4 cellular contexts compared by ENCODE assay signal in the genomic region with DNA sequence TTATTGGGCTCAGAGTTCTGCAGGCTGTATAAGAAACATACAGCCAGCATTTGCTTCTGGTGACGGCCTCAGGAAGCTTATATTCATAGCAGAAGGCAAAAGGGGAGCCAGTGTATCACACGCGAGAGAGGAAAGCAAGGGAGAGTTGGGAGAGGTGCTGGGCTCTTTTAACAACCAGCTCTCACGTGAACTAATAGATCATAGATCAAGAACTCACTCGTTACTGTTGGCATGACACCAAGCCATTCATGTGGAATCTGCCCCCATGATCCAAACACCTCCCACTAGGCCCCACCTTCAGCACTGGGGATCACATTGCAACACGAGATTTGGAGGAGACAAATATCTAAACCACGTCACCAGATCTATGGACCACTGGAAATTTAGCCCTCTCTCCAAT.
"Had no signal": no experiment of that assay in that cellular context is flagged by ENCODE, and none has a peak within 500 bp of the region (broad histone marks: within the 10 kb centered on the region; RNA-seq: fewer than 3 reads in every experiment).

No MANE protein-coding gene starts in this region.

- DNase-seq: HCEC 1CT had no signal

- FAIRE-seq: H54, HTR-8/SVneo had no signal

- H3K4me3 ChIP-seq: GM23338 had no signal
